ENCODE assay signal across 9 cellular contexts in the genomic region with DNA sequence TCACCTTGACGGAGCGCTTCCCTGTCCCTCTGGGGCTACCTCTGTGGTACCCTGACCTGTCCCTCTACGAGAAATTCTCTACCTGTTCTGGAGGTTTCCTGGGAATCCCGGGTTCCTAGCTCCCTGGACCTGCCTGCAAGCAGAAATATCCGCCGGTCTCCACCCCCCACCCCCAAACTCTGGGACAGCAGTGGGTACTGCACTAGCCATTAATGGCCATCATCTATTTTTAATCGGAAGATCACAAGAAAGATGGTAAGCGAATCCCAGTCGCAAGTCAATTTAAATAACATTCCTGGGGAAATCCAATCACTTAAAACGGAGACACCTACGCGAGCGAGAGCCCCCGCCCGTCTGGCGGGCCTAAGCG. TPM values are rescaled to one million over a fixed set of nuclear protein-coding genes. Genes with fewer than 3 reads are reported as not detected.
DNase-seq lines count a peak whose midpoint lies in the region; ATAC-seq and TF ChIP-seq lines count a peak whose summit lies in the region.
"Had no signal": no experiment of that assay in that cellular context is flagged by ENCODE, and none has a peak within 500 bp of the region (broad histone marks: within the 10 kb centered on the region; RNA-seq: fewer than 3 reads in every experiment).

No MANE protein-coding gene starts in this region.

- H3K36me3 Mint-ChIP-seq in neural progenitor cell = no peaks in the 10 kb centered on the region

- H3K9me3 ChIP-seq in BLaER1 (no peaks in the 10 kb centered on the region), Karpas-422 (ENCODE audit: low read length) (no peaks in the 10 kb centered on the region), ectodermal cell (ENCODE audit: control insufficient read depth, low read length) (no peaks in the 10 kb centered on the region), neural progenitor cell (ENCODE audit: low read depth) (no peaks in the 10 kb centered on the region)

- H3K4me1 ChIP-seq in BLaER1 (peaks cover 12% of the 10 kb centered on the region), Karpas-422 (ENCODE audit: low read length) (peaks cover 4% of the 10 kb centered on the region; the same call in 1 of the 2 replicates), ectodermal cell (ENCODE audit: control insufficient read depth, insufficient read depth, low read length) (peaks cover 8% of the 10 kb centered on the region), neural progenitor cell (peaks cover 10% of the 10 kb centered on the region)

- H3K27me3 ChIP-seq in BLaER1 = peaks cover 41% of the 10 kb centered on the region
- H3K27me3 ChIP-seq in Karpas-422 (ENCODE audit: low read length) = no peaks in the 10 kb centered on the region
- peaks cover 79% of the 10 kb centered on the region for H3K27me3 ChIP-seq in ectodermal cell (ENCODE audit: control insufficient read depth, insufficient read depth, low read length, poor library complexity, severe bottlenecking)
- peaks cover 100% of the 10 kb centered on the region for H3K27me3 ChIP-seq in neural progenitor cell

- H3K36me3 ChIP-seq in BLaER1 = no peaks in the 10 kb centered on the region
- no peaks in the 10 kb centered on the region for H3K36me3 ChIP-seq in Karpas-422 (ENCODE audit: insufficient read depth, low read length)
- no peaks in the 10 kb centered on the region for H3K36me3 ChIP-seq in ectodermal cell (ENCODE audit: control insufficient read depth, insufficient read depth, low read length)
- no peaks in the 10 kb centered on the region for H3K36me3 ChIP-seq in neural progenitor cell

- DNase-seq in Karpas-422 = no peak
- DNase-seq in neural progenitor cell (ENCODE audit: low spot score) = no peak
- no peak for DNase-seq in stimulated activated naive CD4-positive, alpha-beta T cell treated with Interleukin-2 at 50 U/mL for 16 hours (lab: John Stamatoyannopoulos, UW)
- DNase-seq in midbrain (lab: John Stamatoyannopoulos, UW) = no peak
- no peak for DNase-seq in SIG-M5 treated with dmso at 0.1 percent for 504 hours (lab: John Stamatoyannopoulos, UW; ENCODE audit: unreplicated experiment)

- no peak for ATAC-seq in HG02852 (IDR thresholded peaks at IDR 0.05; ENCODE audit: unreplicated experiment)

- no peak overlapping the region for H2AFZ ChIP-seq in Karpas-422 (ENCODE audit: low read length)
- no peak overlapping the region for H2AFZ ChIP-seq in neural progenitor cell (replicated peaks)

- peak overlapping the region; percentile 74 for H3K4me3 ChIP-seq in BLaER1
- peak overlapping the region; percentile 56; the same call in 1 of the 2 replicates for H3K4me3 ChIP-seq in Karpas-422 (ENCODE audit: low read length)
- peak overlapping the region; percentile 37 for H3K4me3 ChIP-seq in ectodermal cell (ENCODE audit: insufficient read depth, low read depth, low read length)
- peak overlapping the region; percentile 54 for H3K4me3 ChIP-seq in neural progenitor cell

- peaks cover 14% of the 10 kb centered on the region for H3K4me1 Mint-ChIP-seq in neural progenitor cell

- no peaks in the 10 kb centered on the region for H3K9me2 ChIP-seq in Karpas-422 (replicated peaks; ENCODE audit: insufficient read depth, low read length)

- no peak overlapping the region for H3K9ac ChIP-seq in BLaER1
- no peak overlapping the region for H3K9ac ChIP-seq in Karpas-422 (ENCODE audit: low read length)
- H3K9ac ChIP-seq in neural progenitor cell = no peak overlapping the region

- H3K27ac Mint-ChIP-seq in neural progenitor cell = no peak overlapping the region

- no peaks in the 10 kb centered on the region for H3K9me3 Mint-ChIP-seq in neural progenitor cell

- H3K27ac ChIP-seq in BLaER1 (no peak overlapping the region), Karpas-422 (ENCODE audit: low read length) (no peak overlapping the region), ectodermal cell (ENCODE audit: insufficient read depth, low read depth, low read length, poor library complexity, severe bottlenecking) (no peak overlapping the region), neural progenitor cell (no peak overlapping the region)

- H4K20me1 ChIP-seq in BLaER1 (no peaks in the 10 kb centered on the region), Karpas-422 (ENCODE audit: insufficient read depth, low read depth, low read length) (no peaks in the 10 kb centered on the region), neural progenitor cell (ENCODE audit: low read depth) (peaks cover 23% of the 10 kb centered on the region)

- peaks cover 25% of the 10 kb centered on the region for H3K27me3 Mint-ChIP-seq in neural progenitor cell (ENCODE audit: insufficient read depth, low read depth)

- peak overlapping the region; percentile 97 for H3K4me2 ChIP-seq in BLaER1
- peak overlapping the region; percentile 57 for H3K4me2 ChIP-seq in Karpas-422 (ENCODE audit: low read depth, low read length, poor library complexity, severe bottlenecking)
- peak overlapping the region; percentile 89 for H3K4me2 ChIP-seq in neural progenitor cell

- no peak for TF ChIP-seq CTCF in neural progenitor cell (IDR thresholded peaks at IDR 0.05)

- H3K79me2 ChIP-seq in Karpas-422 (ENCODE audit: low read length) (no peaks in the 10 kb centered on the region), neural progenitor cell (ENCODE audit: low read depth) (no peaks in the 10 kb centered on the region)

- 1 to 2% methylated on average over 17 of the region's 17 CpGs for WGBS in ectodermal cell, 2 experiments

- peaks cover 23% of the 10 kb centered on the region for H3F3A ChIP-seq in neural progenitor cell (ENCODE audit: low read depth)

- peak overlapping the region; percentile 89 for H3K4me3 Mint-ChIP-seq in neural progenitor cell

RNA-seq across cellular contexts. Expression of gene C3orf80, which starts 0.4 kb away (rescaled TPM):
- not detected in 2 replicates for total RNA-seq in Karpas-422 (2014; rRNA removed; shearing (Covaris generic); ENCODE audit: low replicate concordance)
- 0.15 TPM for polyA plus RNA-seq in ectodermal cell (2013, experiment 1 of 4)
- not detected for polyA plus RNA-seq in ectodermal cell (2013, experiment 2 of 4)
- not detected for polyA plus RNA-seq in ectodermal cell (2013, experiment 3 of 4)
- 0.16 TPM for polyA plus RNA-seq in ectodermal cell (2013, experiment 4 of 4)
- not detected in 2 replicates for total RNA-seq in neural progenitor cell (ENCODE audit: low replicate concordance)
- total RNA-seq: NCI-H460 had no signal
